In genomic region chr12:47084172-47084571, GRCh38 we compare ENCODE assay signal across 14 cellular contexts. TPM values are rescaled to one million over a fixed set of nuclear protein-coding genes. Genes with fewer than 3 reads are reported as not detected.
DNase-seq lines count a peak whose midpoint lies in the region; ATAC-seq, FAIRE-seq and TF ChIP-seq lines count a peak whose summit lies in the region.
"Had no signal": no experiment of that assay in that cellular context is flagged by ENCODE, and none has a peak within 500 bp of the region (broad histone marks: within the 10 kb centered on the region; RNA-seq: fewer than 3 reads in every experiment).

No MANE protein-coding gene starts in this region.

- peaks cover 73% of the 10 kb centered on the region for H3K4me1 ChIP-seq in A549

- peak overlapping the region; percentile 90 for H3K27ac Mint-ChIP-seq in Calu3 (ENCODE audit: unreplicated experiment)
- H3K27ac Mint-ChIP-seq in activated T-helper 17 cell treated with anti-CD3 and anti-CD28 coated beads, Interleukin-2, amount 50 U/mL, for 72 hours: peak overlapping the region; percentile 82
- peak overlapping the region; percentile 11 to 98 (median 71) for H3K27ac Mint-ChIP-seq in naive thymus-derived CD8-positive, alpha-beta T cell

- CTCF ChIA-PET in A549 (lab: Yijun Ruan, JAX): interaction anchor here (0.8 to 1.6 kb wide), 4 partner anchors 14 to 603 kb away, joined by 3 to 4 read pairs (median 4); no protein-coding TSS in a partner anchor
- CTCF ChIA-PET in Calu3 (lab: Charles Lee): interaction anchor here (2.9 kb wide), 1 partner anchor 12 kb away, joined by 8 read pairs; no protein-coding TSS in a partner anchor

- TF ChIP-seq RAD21 in A549 (conservative IDR thresholded peaks at IDR 0.05 in 1 of 2, IDR thresholded peaks at IDR 0.05 in 1 of 2): no peak

- peaks cover 36% of the 10 kb centered on the region for H3K36me3 Mint-ChIP-seq in Calu3 (ENCODE audit: insufficient read depth, unreplicated experiment)
- H3K36me3 Mint-ChIP-seq in activated T-helper 17 cell treated with anti-CD3 and anti-CD28 coated beads, Interleukin-2, amount 50 U/mL, for 72 hours (ENCODE audit: low read depth): peaks cover 12% of the 10 kb centered on the region
- peaks cover 0 to 4% (median 3%) of the 10 kb centered on the region in 3 donors for H3K36me3 Mint-ChIP-seq in naive thymus-derived CD8-positive, alpha-beta T cell

- H3K9me3 Mint-ChIP-seq in Calu3 (ENCODE audit: low read depth, unreplicated experiment): no peaks in the 10 kb centered on the region
- no peaks in the 10 kb centered on the region for H3K9me3 Mint-ChIP-seq in activated T-helper 17 cell treated with anti-CD3 and anti-CD28 coated beads, Interleukin-2, amount 50 U/mL, for 72 hours
- peaks cover 0 to 4% (median 0%) of the 10 kb centered on the region in 9 donors for H3K9me3 Mint-ChIP-seq in naive thymus-derived CD8-positive, alpha-beta T cell

- peak overlapping the region; percentile 49 for H3K4me3 Mint-ChIP-seq in Calu3 (ENCODE audit: low read depth, unreplicated experiment)
- H3K4me3 Mint-ChIP-seq in activated T-helper 17 cell treated with anti-CD3 and anti-CD28 coated beads, Interleukin-2, amount 50 U/mL, for 72 hours: peak overlapping the region; percentile 94
- H3K4me3 Mint-ChIP-seq in naive thymus-derived CD8-positive, alpha-beta T cell: peak overlapping the region in 6 of 10 donors; percentile 2 to 55 (median 38)

- 2% methylated on average over 1 of the region's 1 CpG for WGBS in A549 (ENCODE audit: missing lambda C conversion rate)

- no peak for TF ChIP-seq CTCF in A549 (IDR thresholded peaks at IDR 0.05)
- no peak for TF ChIP-seq CTCF in Calu3 (IDR thresholded peaks at IDR 0.05; ENCODE audit: unreplicated experiment)

- intact Hi-C loops in Calu3 (cut with micrococcal nuclease; ENCODE audit: unreplicated experiment) (loop anchor here (5.0 kb wide), 1 partner anchor 223 kb away; no protein-coding TSS in a partner anchor), Right ventricle myocardium inferior (cut with DNase I) (loop anchor here (5.0 kb wide), 1 partner anchor 223 kb away; no protein-coding TSS in a partner anchor)

- H3K27me3 Mint-ChIP-seq in Calu3 (ENCODE audit: unreplicated experiment): no peaks in the 10 kb centered on the region
- H3K27me3 Mint-ChIP-seq in activated T-helper 17 cell treated with anti-CD3 and anti-CD28 coated beads, Interleukin-2, amount 50 U/mL, for 72 hours: no peaks in the 10 kb centered on the region
- H3K27me3 Mint-ChIP-seq in naive thymus-derived CD8-positive, alpha-beta T cell: no peaks in the 10 kb centered on the region

- TF ChIP-seq POLR2A in A549 (IDR thresholded peaks at IDR 0.05; ENCODE audit: low read length): no peak

- no peak for TF ChIP-seq EP300 in A549 (IDR thresholded peaks at IDR 0.05)

- DNase-seq in A549 (ENCODE audit: low read depth in 1 of 2, low spot score in 1 of 2) (no peak), Calu3 (no peak), HT-29 (ENCODE audit: low spot score) (no peak), Right ventricle myocardium inferior (ENCODE audit: missing footprints) (no peak)
- no peak for DNase-seq in naive thymus-derived CD8-positive, alpha-beta T cell
- no peak for DNase-seq in stimulated activated CD4-positive, alpha-beta T cell treated with anti-CD3 and anti-CD28 coated beads, Interleukin-1b, Interleukin-23, amount 100 ng/mL, for 48 hours
- DNase-seq: erythroblast, heart right ventricle, NCI-H1694, NCI-H526 had no signal

- no peak for FAIRE-seq in A549 (lab: Jason Lieb, UNC)

- BruUV-seq in Calu3 (replicated peaks; lab: Mats Ljungman, UMichigan): no TSS peak

- H3K4me2 ChIP-seq in A549: peak overlapping the region; percentile 89

- H3K9me3 ChIP-seq in A549: no peaks in the 10 kb centered on the region
- H3K9me3 ChIP-seq: BLaER1 treated with 17β-estradiol and CSF1 and Interleukin-3, amounts not matched to agents 10 nM and 100 nM; heart right ventricle had no signal

- 0 out of 3 replicates have a peak overlapping the region, but pooled peaks have one; percentile 2 for H3K4me3 ChIP-seq in A549
- H3K4me3 ChIP-seq: BLaER1 treated with 17β-estradiol and CSF1 and Interleukin-3, amounts not matched to agents 10 nM and 100 nM; cardiac muscle cell; heart right ventricle had no signal

- peaks cover 46% of the 10 kb centered on the region for H3K4me1 Mint-ChIP-seq in Calu3 (ENCODE audit: low read depth, unreplicated experiment)
- H3K4me1 Mint-ChIP-seq in activated T-helper 17 cell treated with anti-CD3 and anti-CD28 coated beads, Interleukin-2, amount 50 U/mL, for 72 hours: peaks cover 47% of the 10 kb centered on the region
- H3K4me1 Mint-ChIP-seq in naive thymus-derived CD8-positive, alpha-beta T cell: peaks cover 27 to 69% (median 67%) of the 10 kb centered on the region in 4 donors

- peak overlapping the region; percentile 97 to 100 for H3K27ac ChIP-seq in A549
- H3K27ac ChIP-seq: BLaER1 treated with 17β-estradiol and CSF1 and Interleukin-3, amounts not matched to agents 10 nM and 100 nM; cardiac muscle cell; heart right ventricle had no signal

- ATAC-seq in A549 (no peak), Right ventricle myocardium inferior (no peak), HG03354 (IDR thresholded peaks at IDR 0.05; ENCODE audit: poor library complexity, severe bottlenecking, unreplicated experiment) (no peak)
- peak; percentile 58 for ATAC-seq in activated T-helper 17 cell treated with anti-CD3 and anti-CD28 coated beads, Interleukin-2, amount 50 U/mL, for 72 hours (replicated peaks)
- ATAC-seq in naive thymus-derived CD8-positive, alpha-beta T cell: no peak
- ATAC-seq: heart right ventricle had no signal

- POLR2A ChIA-PET in A549 (lab: Yijun Ruan, JAX): interaction anchor here (0.8 to 11.0 kb wide), 10 partner anchors 10 to 294 kb away, joined by 3 to 156 read pairs (median 10); no protein-coding TSS in a partner anchor
- POLR2A ChIA-PET in naive thymus-derived CD8-positive, alpha-beta T cell (lab: Charles Lee): interaction anchor here (0.9 to 2.1 kb wide), 3 partner anchors 126 to 222 kb away, joined by 3 to 7 read pairs (median 4); no protein-coding TSS in a partner anchor

TF ChIP-seq in A549, 52 proteins besides CTCF, POLR2A, EP300 and RAD21 (continues in another document):
- TF ChIP-seq MAFK (IDR thresholded peaks at IDR 0.05; ENCODE audit: partially characterized antibody) (no peak), FOXS1 (CRISPR knock-in tag; IDR thresholded peaks at IDR 0.05) (no peak), ATOH8 (CRISPR knock-in tag; IDR thresholded peaks at IDR 0.05; ENCODE audit: low read depth) (no peak), NFE2L2 (conservative IDR thresholded peaks at IDR 0.05; ENCODE audit: low read length) (no peak), JUNB (IDR thresholded peaks at IDR 0.05) (no peak), HEYL (CRISPR knock-in tag; IDR thresholded peaks at IDR 0.05) (no peak), FOSB (CRISPR knock-in tag; IDR thresholded peaks at IDR 0.05) (no peak), BHLHE40 (IDR thresholded peaks at IDR 0.05; ENCODE audit: low read depth, low read length) (no peak), MAX (IDR thresholded peaks at IDR 0.05) (no peak), GATA3 (IDR thresholded peaks at IDR 0.05; ENCODE audit: borderline replicate concordance) (no peak), TP53 (CRISPR knock-in tag; IDR thresholded peaks at IDR 0.05) (no peak), HOXA7 (CRISPR knock-in tag; IDR thresholded peaks at IDR 0.05) (no peak), E2F6 (IDR thresholded peaks at IDR 0.05; ENCODE audit: borderline replicate concordance, low read depth) (no peak), CHD4 (IDR thresholded peaks at IDR 0.05; ENCODE audit: borderline replicate concordance) (no peak)

RNA-seq across cellular contexts. Expression of gene AMIGO2, which starts 4.4 kb away (rescaled TPM):
- polyA plus RNA-seq in A549 (2011; rRNA removed) (636 and 690 TPM in 2 replicates), A549 (2017; fragmentation: RNase III; extraction: RNeasy Plus Mini Kit Qiagen cat#74134 plus additional on column Dnase treatment) (196 to 288 TPM (median 273 TPM) in 3 replicates)
- 131 and 181 TPM in 2 replicates for polyA plus RNA-seq in A549 (2012; cell fraction: cytosol; rRNA removed)
- polyA plus RNA-seq in A549 (2012; cell fraction: nucleus; rRNA removed): 104 and 164 TPM in 2 replicates
- 293 and 311 TPM in 2 replicates for polyA minus RNA-seq in A549 (2011; rRNA and poly(A)+ RNA removed)
- total RNA-seq in Calu3 (2022) (27.0 and 66.2 TPM in 2 replicates), Right ventricle myocardium inferior (2.7 TPM)
- total RNA-seq in activated T-helper 17 cell treated with anti-CD3 and anti-CD28 coated beads, Interleukin-2, amount 50 U/mL, for 72 hours: 10 to 100 TPM in 1 of 2 donors, 1 to 10 TPM in 1; 4.9 to 11.7 TPM
- 10 to 100 TPM; 26.6 to 28.3 TPM for total RNA-seq in naive thymus-derived CD8-positive, alpha-beta T cell
- 10 to 100 TPM; 28.6 to 53.3 (median 41.1) TPM for polyA plus RNA-seq in naive thymus-derived CD8-positive, alpha-beta T cell
- 24.3 and 26.2 TPM in 2 replicates for total RNA-seq in HT-29 (2014; rRNA removed; shearing (Covaris generic))

RNA-seq across cellular contexts. Expression of gene PCED1B, which starts 4.8 kb away (rescaled TPM):
- polyA plus RNA-seq in A549 (2011; rRNA removed) (74.6 and 92.2 TPM in 2 replicates), A549 (2017; fragmentation: RNase III; extraction: RNeasy Plus Mini Kit Qiagen cat#74134 plus additional on column Dnase treatment) (92.7 to 122 TPM (median 108 TPM) in 3 replicates)
- 104 and 133 TPM in 2 replicates for polyA plus RNA-seq in A549 (2012; cell fraction: cytosol; rRNA removed)
- polyA plus RNA-seq in A549 (2012; cell fraction: nucleus; rRNA removed): 247 TPM in 2 replicates
- polyA minus RNA-seq in A549 (2011; rRNA and poly(A)+ RNA removed): 75.0 and 84.8 TPM in 2 replicates
- total RNA-seq in Calu3 (2022) (2.1 and 4.1 TPM in 2 replicates), Right ventricle myocardium inferior (0.89 TPM)
- 100 to 1,000 TPM in 1 of 2 donors, 10 to 100 TPM in 1; 31.0 to 107 TPM for total RNA-seq in activated T-helper 17 cell treated with anti-CD3 and anti-CD28 coated beads, Interleukin-2, amount 50 U/mL, for 72 hours
- 10 to 100 TPM; 79.4 to 83.9 TPM for total RNA-seq in naive thymus-derived CD8-positive, alpha-beta T cell
- polyA plus RNA-seq in naive thymus-derived CD8-positive, alpha-beta T cell: 100 to 1,000 TPM in 2 of 3 donors, 10 to 100 TPM in 1; 54.9 to 163 (median 127) TPM
- 3.0 and 4.8 TPM in 2 replicates for total RNA-seq in HT-29 (2014; rRNA removed; shearing (Covaris generic))

Comparison
In these comparisons a context has a peak if more than half of its experiments do, and no peak if none do; other contexts are left out.
1. H3K4me3 Mint-ChIP-seq: peak in every context shown above with its lines; median percentile 94 in activated T-helper 17 cell treated with anti-CD3 and anti-CD28 coated beads, Interleukin-2, amount 50 U/mL, for 72 hours; 49 in Calu3; 38 in naive thymus-derived CD8-positive, alpha-beta T cell.